Comparison of ENCODE assay signal across 18 cellular contexts in genomic region chr13:70502944-70503343, GRCh38.
A peak's percentile ranks its signal among the peaks of the same experiment; 100 is the strongest.
DNase-seq lines count a peak whose midpoint lies in the region; ATAC-seq, FAIRE-seq and TF ChIP-seq lines count a peak whose summit lies in the region.
"Had no signal": no experiment of that assay in that cellular context is flagged by ENCODE, and none has a peak within 500 bp of the region (broad histone marks: within the 10 kb centered on the region; RNA-seq: fewer than 3 reads in every experiment).

No MANE protein-coding gene starts in this region.

- no peak overlapping the region for H3K4ac ChIP-seq in H1 (replicated peaks; ENCODE audit: insufficient read length, low read depth, low read length)

- H4K20me1 ChIP-seq in H1 (replicated peaks in 1 of 2; ENCODE audit: control insufficient read depth in 1 of 2, insufficient read depth in 2 of 2, low read length in 2 of 2) (no peaks in the 10 kb centered on the region), neural progenitor cell (ENCODE audit: low read depth) (no peaks in the 10 kb centered on the region)

- H2BK15ac ChIP-seq in H1 (ENCODE audit: low read length), result no peak overlapping the region

- ATAC-seq in HG02678 (IDR thresholded peaks at IDR 0.05; ENCODE audit: unreplicated experiment) (no peak), HG03095 (IDR thresholded peaks at IDR 0.05; ENCODE audit: unreplicated experiment) (no peak)

- H4K8ac ChIP-seq in H1 (ENCODE audit: extremely low read depth, insufficient read depth, low read length), result no peak overlapping the region

- H2AK5ac ChIP-seq in H1 (ENCODE audit: low read depth, low read length), result no peak overlapping the region

- no peak overlapping the region for H2BK20ac ChIP-seq in H1 (ENCODE audit: low read length)

- H3K36me3 ChIP-seq in HUES48 (ENCODE audit: control insufficient read depth, insufficient read depth, low read length), result no peaks in the 10 kb centered on the region
- no peaks in the 10 kb centered on the region for H3K36me3 ChIP-seq in H1 (ENCODE audit: control insufficient read depth in 2 of 4, insufficient read depth in 4 of 4, low read length in 3 of 4)
- H3K36me3 ChIP-seq in neural progenitor cell, result no peaks in the 10 kb centered on the region
- no peaks in the 10 kb centered on the region for H3K36me3 ChIP-seq in WERI-Rb-1
- H3K36me3 ChIP-seq: HAP-1 had no signal

- H3K9me3 Mint-ChIP-seq in neural progenitor cell (no peaks in the 10 kb centered on the region), progenitor cell of endocrine pancreas (ENCODE audit: low read depth) (peaks cover 3% of the 10 kb centered on the region)

- H2AFZ ChIP-seq in H1 (ENCODE audit: low read length), result no peak overlapping the region
- H2AFZ ChIP-seq in neural progenitor cell (replicated peaks), result no peak overlapping the region

- H3K23ac ChIP-seq in H1 (ENCODE audit: insufficient read length), result no peak overlapping the region

- no peak for TF ChIP-seq EP300 in H1 (IDR thresholded peaks at IDR 0.05; ENCODE audit: borderline replicate concordance in 1 of 2, low read depth in 2 of 2, low read length in 2 of 2)

- POLR2A ChIA-PET in H1 (lab: Charles Lee; ENCODE audit: partially characterized antibody), result no interaction called here

- no peaks in the 10 kb centered on the region for H3K9me3 ChIP-seq in HUES48 (ENCODE audit: control insufficient read depth, insufficient read depth, low read length)
- H3K9me3 ChIP-seq in H1 (ENCODE audit: insufficient read depth in 2 of 2, low read depth in 1 of 2, low read length in 1 of 2), result no peaks in the 10 kb centered on the region
- H3K9me3 ChIP-seq in neural progenitor cell (ENCODE audit: low read depth), result no peaks in the 10 kb centered on the region
- H3K9me3 ChIP-seq in WERI-Rb-1 (ENCODE audit: severe bottlenecking), result no peaks in the 10 kb centered on the region
- H3K9me3 ChIP-seq: HAP-1 had no signal

- no peak for DNase-seq in H1 (ENCODE audit: low read depth in 1 of 2, low spot score in 2 of 2)
- DNase-seq in neural progenitor cell (ENCODE audit: low spot score), result peak; percentile 37
- no peak for DNase-seq in progenitor cell of endocrine pancreas (ENCODE audit: low spot score, unreplicated experiment)
- DNase-seq in T-helper 9 cell, result no peak
- DNase-seq in WERI-Rb-1, result no peak
- DNase-seq: C1 segment of cervical spinal cord; Calu3; CD4-positive, alpha-beta memory T cell; COR-L47; DMS53; GF-D8; HFFc6 had no signal

- H3K27me3 Mint-ChIP-seq in neural progenitor cell (ENCODE audit: insufficient read depth, low read depth), result no peaks in the 10 kb centered on the region
- no peaks in the 10 kb centered on the region for H3K27me3 Mint-ChIP-seq in progenitor cell of endocrine pancreas
- H3K27me3 Mint-ChIP-seq: CD4-positive, alpha-beta memory T cell had no signal

- H4K91ac ChIP-seq in H1 (replicated peaks; ENCODE audit: insufficient read length, low read length), result no peak overlapping the region

- TF ChIP-seq POLR2A in H1 (IDR thresholded peaks at IDR 0.05; ENCODE audit: control extremely low read depth in 1 of 2, low read depth in 2 of 2, low read length in 2 of 2), result no peak

- H3K4me1 Mint-ChIP-seq in neural progenitor cell, result no peaks in the 10 kb centered on the region
- no peaks in the 10 kb centered on the region for H3K4me1 Mint-ChIP-seq in progenitor cell of endocrine pancreas (ENCODE audit: low read depth)
- H3K4me1 Mint-ChIP-seq: CD4-positive, alpha-beta memory T cell had no signal

- 75% methylated on average over 1 of the region's 1 CpG; no CpG with 5 or more reads in 1 of the 2 experiments for whole genome bisulfite sequencing in H1 (ENCODE audit: extremely low coverage in 1 of 2, insufficient coverage in 1 of 2, insufficient read length in 1 of 2, insufficient replicate concordance in 2 of 2, low coverage in 1 of 2, low lambda C conversion rate in 2 of 2, missing lambda C conversion rate in 1 of 2), 2 experiments

- H3K4me2 ChIP-seq in H1 (ENCODE audit: insufficient read depth in 1 of 2, low read depth in 2 of 2, low read length in 2 of 2) (no peak overlapping the region), neural progenitor cell (no peak overlapping the region)

- H3K18ac ChIP-seq in H1 (ENCODE audit: extremely low read depth, low read length), result no peak overlapping the region

- H3F3A ChIP-seq in neural progenitor cell (ENCODE audit: low read depth), result no peaks in the 10 kb centered on the region

- H3K23me2 ChIP-seq in H1 (ENCODE audit: low read depth, low read length), result no peaks in the 10 kb centered on the region

- H3K79me2 ChIP-seq in H1 (ENCODE audit: control insufficient read depth in 1 of 2, insufficient read depth in 2 of 2, low read length in 2 of 2), result no peaks in the 10 kb centered on the region
- no peaks in the 10 kb centered on the region for H3K79me2 ChIP-seq in neural progenitor cell (ENCODE audit: low read depth)

- FAIRE-seq in H1 (lab: Jason Lieb, UNC), result no peak
- FAIRE-seq: GM12891, GM18507 had no signal

- no peak for TF ChIP-seq CTCF in H1 (IDR thresholded peaks at IDR 0.05; ENCODE audit: control extremely low read depth in 1 of 3, insufficient read depth in 1 of 3, low read depth in 1 of 3, low read length in 3 of 3)
- TF ChIP-seq CTCF in neural progenitor cell (IDR thresholded peaks at IDR 0.05), result no peak
- TF ChIP-seq CTCF in progenitor cell of endocrine pancreas (IDR thresholded peaks at IDR 0.05; ENCODE audit: unreplicated experiment), result no peak
- no peak for TF ChIP-seq CTCF in WERI-Rb-1 (IDR thresholded peaks at IDR 0.05; ENCODE audit: low read depth, low read length)

- H2BK5ac ChIP-seq in H1 (ENCODE audit: low read depth, low read length), result no peak overlapping the region

- H3K27ac ChIP-seq in HUES48 (ENCODE audit: low read depth, low read length), result peak overlapping the region; percentile 61
- H3K27ac ChIP-seq in H1 (ENCODE audit: low read depth, low read length), result no peak overlapping the region
- H3K27ac ChIP-seq in neural progenitor cell, result no peak overlapping the region
- no peak overlapping the region for H3K27ac ChIP-seq in WERI-Rb-1

- H3K36me3 Mint-ChIP-seq in neural progenitor cell (no peaks in the 10 kb centered on the region), progenitor cell of endocrine pancreas (ENCODE audit: insufficient read depth) (no peaks in the 10 kb centered on the region)
- H3K36me3 Mint-ChIP-seq: CD4-positive, alpha-beta memory T cell had no signal

- H3K27me3 ChIP-seq in HUES48 (ENCODE audit: control insufficient read depth, insufficient read depth, low read length), result no peaks in the 10 kb centered on the region
- no peaks in the 10 kb centered on the region for H3K27me3 ChIP-seq in H1 (replicated peaks in 1 of 4; ENCODE audit: control insufficient read depth in 3 of 4, extremely low read depth in 1 of 4, insufficient read depth in 3 of 4, low read length in 3 of 4)
- H3K27me3 ChIP-seq in neural progenitor cell, result no peaks in the 10 kb centered on the region
- no peaks in the 10 kb centered on the region for H3K27me3 ChIP-seq in WERI-Rb-1 (ENCODE audit: insufficient read depth, low read depth, severe bottlenecking)

- no peak overlapping the region for H3K9ac ChIP-seq in HUES48 (ENCODE audit: low read depth, low read length)
- H3K9ac ChIP-seq in H1 (replicated peaks in 1 of 4; ENCODE audit: extremely low read depth in 1 of 4, low read depth in 3 of 4, low read length in 3 of 4), result no peak overlapping the region
- H3K9ac ChIP-seq in neural progenitor cell, result no peak overlapping the region

- H2BK120ac ChIP-seq in H1 (replicated peaks; ENCODE audit: low read depth, low read length), result no peak overlapping the region

- H3K27ac Mint-ChIP-seq in neural progenitor cell (no peak overlapping the region), progenitor cell of endocrine pancreas (peak overlapping the region; percentile 33)
- H3K27ac Mint-ChIP-seq: CD4-positive, alpha-beta memory T cell; HFFc6 had no signal

- no peak overlapping the region for H3K56ac ChIP-seq in H1 (replicated peaks; ENCODE audit: insufficient read length, low read depth, low read length)

- no peak overlapping the region for H3K4me3 ChIP-seq in HUES48 (ENCODE audit: low read depth, low read length)
- H3K4me3 ChIP-seq in H1 (ENCODE audit: extremely low read depth in 1 of 4, insufficient read depth in 2 of 4, low read depth in 3 of 4, low read length in 4 of 4), result no peak overlapping the region
- no peak overlapping the region for H3K4me3 ChIP-seq in neural progenitor cell
- H3K4me3 ChIP-seq in WERI-Rb-1 (ENCODE audit: low read depth, low read length), result no peak overlapping the region
- H3K4me3 ChIP-seq: HAP-1 had no signal

- H3K79me1 ChIP-seq in H1 (ENCODE audit: low read depth, low read length), result no peaks in the 10 kb centered on the region

- TF ChIP-seq RAD21 in H1 (IDR thresholded peaks at IDR 0.05 in 1 of 2, conservative IDR thresholded peaks at IDR 0.05 in 1 of 2; ENCODE audit: low read depth in 2 of 2, low read length in 2 of 2), result no peak

- H3K4me1 ChIP-seq in HUES48 (ENCODE audit: control insufficient read depth, insufficient read depth, low read length) (peaks cover 14% of the 10 kb centered on the region; the same call in 1 of the 2 replicates), H1 (replicated peaks in 1 of 4; ENCODE audit: control insufficient read depth in 3 of 4, insufficient read depth in 4 of 4, low read length in 3 of 4) (no peaks in the 10 kb centered on the region; a peak in 1 of 7 replicates), neural progenitor cell (no peaks in the 10 kb centered on the region)
- H3K4me1 ChIP-seq: HAP-1 had no signal

- CTCF ChIA-PET in H1 (lab: Charles Lee; ENCODE audit: partially characterized antibody), result interaction anchor here (1.5 kb wide), 1 partner anchor 9 kb away, joined by 4 read pairs; no protein-coding TSS in a partner anchor

- no peak overlapping the region for H2BK12ac ChIP-seq in H1 (ENCODE audit: low read depth, low read length)

- H4K5ac ChIP-seq in H1 (ENCODE audit: insufficient read length, low read depth, low read length), result no peak overlapping the region

- H3K4me3 Mint-ChIP-seq in neural progenitor cell, result no peak overlapping the region
- H3K4me3 Mint-ChIP-seq in progenitor cell of endocrine pancreas (ENCODE audit: low read depth), result no peak overlapping the region
- H3K4me3 Mint-ChIP-seq: CD4-positive, alpha-beta memory T cell; HFFc6 had no signal

- H3K14ac ChIP-seq in H1 (ENCODE audit: insufficient read length), result no peak overlapping the region

TF ChIP-seq in H1, 55 proteins besides CTCF, POLR2A, EP300 and RAD21 (continues in another document):
- no peak for TF ChIP-seq CREB1 (IDR thresholded peaks at IDR 0.05)
- no peak for TF ChIP-seq SP4 (IDR thresholded peaks at IDR 0.05; ENCODE audit: low read length)
- peak; percentile 66; the same call in 1 of the 2 replicates for TF ChIP-seq TEAD4 (IDR thresholded peaks at IDR 0.05; ENCODE audit: low read depth, low read length)
- TF ChIP-seq KDM1A (IDR thresholded peaks at IDR 0.05; ENCODE audit: borderline replicate concordance, low read length), result no peak
- no peak for TF ChIP-seq NRF1 (IDR thresholded peaks at IDR 0.05; ENCODE audit: low read depth, low read length)
- no peak for TF ChIP-seq ATF3 (IDR thresholded peaks at IDR 0.05; ENCODE audit: insufficient read depth, low read depth, low read length)
- TF ChIP-seq POLR2AphosphoS5 (IDR thresholded peaks at IDR 0.05; ENCODE audit: low read depth, low read length), result no peak
- TF ChIP-seq JUN (IDR thresholded peaks at IDR 0.05; ENCODE audit: low read depth, low read length), result no peak
